Comparison of ENCODE assay signal across 8 cellular contexts in the genomic region with DNA sequence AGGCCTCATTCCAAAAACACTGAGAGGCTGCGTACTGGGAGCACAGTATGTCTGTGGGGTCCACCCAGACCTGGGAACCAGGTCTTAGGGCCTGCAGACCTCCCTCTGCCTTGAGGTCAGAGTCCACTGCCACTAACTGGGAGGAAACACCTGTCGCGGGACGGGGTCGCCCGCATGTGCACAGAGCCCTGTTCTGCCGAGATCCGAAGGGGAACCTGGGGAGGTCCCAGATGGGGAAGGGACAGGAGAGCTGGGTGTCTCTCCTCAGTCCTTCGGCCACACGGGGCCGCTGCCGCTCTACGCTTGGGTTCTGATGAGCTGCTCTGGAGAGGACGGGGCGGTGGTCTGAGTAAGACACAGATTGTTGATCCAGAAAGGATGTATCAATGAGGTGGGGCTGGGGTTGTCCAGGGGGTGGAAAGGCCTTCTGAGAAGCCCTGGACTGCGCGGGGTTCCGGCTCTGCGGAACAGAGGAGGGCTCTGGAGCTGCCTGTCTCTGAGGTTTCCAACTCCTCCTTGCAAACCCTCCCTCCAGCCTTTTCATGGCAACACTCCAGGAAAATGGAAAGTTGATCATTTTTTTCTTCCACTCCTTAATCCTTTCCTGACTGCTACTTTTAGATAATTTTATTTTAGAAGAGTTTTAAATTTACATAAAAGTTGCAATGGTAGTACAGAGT. TPM values are rescaled to one million over a fixed set of nuclear protein-coding genes. Genes with fewer than 3 reads are reported as not detected.
DNase-seq lines count a peak whose midpoint lies in the region; ATAC-seq and TF ChIP-seq lines count a peak whose summit lies in the region.
"Not testable (repeated sequence)": the region's sequence is repeated elsewhere in the genome, so short reads cannot be mapped to it uniquely, and the experiment has no call there.

No MANE protein-coding gene starts in this region.

- intact Hi-C loops in esophagus muscularis mucosa (cut with DNase I) = loop anchor here (2.0 to 5.0 kb wide), 4 partner anchors 51 to 190 kb away; a partner anchor contains a TSS

- H3K4me1 Mint-ChIP-seq in CD8-positive, alpha-beta memory T cell = peaks cover 25 to 31% (median 26%) of the 10 kb centered on the region in 3 donors
- H3K4me1 Mint-ChIP-seq in activated T-helper 17 cell treated with anti-CD3 and anti-CD28 coated beads, Interleukin-2, amount 50 U/mL, for 72 hours = not testable (repeated sequence)

- not testable (repeated sequence) for H2BK120ac ChIP-seq in mesendoderm (ENCODE audit: low read depth, low read length)

- H3K36me3 ChIP-seq in CD8-positive, alpha-beta memory T cell (ENCODE audit: insufficient read depth, low read length); H7 (replicated peaks; ENCODE audit: control insufficient read depth, insufficient read depth, low read length); SK-N-SH (replicated peaks in 1 of 2; ENCODE audit: control insufficient read depth in 1 of 2, insufficient read depth in 2 of 2, low read length in 1 of 2); esophagus muscularis mucosa; mesendoderm (ENCODE audit: control insufficient read depth, insufficient read depth, low read length): not testable (repeated sequence)

- not testable (repeated sequence) for H4K20me1 ChIP-seq in SK-N-SH (ENCODE audit: insufficient read depth)

- H3K4ac ChIP-seq in mesendoderm (ENCODE audit: low read depth, low read length) = not testable (repeated sequence)

- peak overlapping the region; percentile 58; the same call in 1 of the 2 replicates for H2AFZ ChIP-seq in SK-N-SH (ENCODE audit: low read depth)

- not testable (repeated sequence) for H3K36me3 Mint-ChIP-seq in CD8-positive, alpha-beta memory T cell; activated T-helper 17 cell treated with anti-CD3 and anti-CD28 coated beads, Interleukin-2, amount 50 U/mL, for 72 hours (ENCODE audit: low read depth)

- H3K18ac ChIP-seq in mesendoderm (ENCODE audit: low read length) = not testable (repeated sequence)

- not testable (repeated sequence) for H3K9me2 ChIP-seq in SK-N-SH

- not testable (repeated sequence) for H2BK15ac ChIP-seq in mesendoderm (replicated peaks; ENCODE audit: low read depth)

- H3K9ac ChIP-seq in SK-N-SH; mesendoderm (ENCODE audit: low read length): not testable (repeated sequence)

- H4K5ac ChIP-seq in mesendoderm (ENCODE audit: low read length) = not testable (repeated sequence)

- H2AK5ac ChIP-seq in mesendoderm (ENCODE audit: low read length) = not testable (repeated sequence)

- H2BK5ac ChIP-seq in mesendoderm (ENCODE audit: low read length) = not testable (repeated sequence)

- WGBS in SK-N-SH (ENCODE audit: low lambda C conversion rate) = 2% methylated on average over 8 of the region's 19 CpGs
- 3% methylated on average over 13 of the region's 19 CpGs for WGBS in esophagus muscularis mucosa
- no CpG with 5 or more reads among the region's 19 CpGs for WGBS in mesendoderm (ENCODE audit: extremely low coverage, insufficient coverage, low lambda C conversion rate)

- ATAC-seq in activated T-helper 17 cell treated with anti-CD3 and anti-CD28 coated beads, Interleukin-2, amount 50 U/mL, for 72 hours (replicated peaks) = peak; percentile 92

- peaks cover 17% of the 10 kb centered on the region for H3F3A ChIP-seq in SK-N-SH (replicated peaks; ENCODE audit: insufficient read depth)

- H3K27ac Mint-ChIP-seq in CD8-positive, alpha-beta memory T cell = peak overlapping the region in 5 of 8 donors; percentile 8 to 96 (median 34)
- H3K27ac Mint-ChIP-seq in activated T-helper 17 cell treated with anti-CD3 and anti-CD28 coated beads, Interleukin-2, amount 50 U/mL, for 72 hours = not testable (repeated sequence)

- H3K79me1 ChIP-seq in mesendoderm (ENCODE audit: low read length) = not testable (repeated sequence)

- TF ChIP-seq RAD21 in SK-N-SH (IDR thresholded peaks at IDR 0.05; ENCODE audit: low read length) = peak; percentile 79

- peaks cover 26% of the 10 kb centered on the region for H3K27me3 ChIP-seq in CD8-positive, alpha-beta memory T cell (ENCODE audit: insufficient read depth, low read length, poor library complexity, severe bottlenecking)
- H3K27me3 ChIP-seq in H7 (ENCODE audit: control insufficient read depth, insufficient read depth, low read length) = peaks cover 26% of the 10 kb centered on the region
- H3K27me3 ChIP-seq in SK-N-SH (ENCODE audit: insufficient read depth) = peaks cover 40% of the 10 kb centered on the region
- peaks cover 0 to 60% (median 33%) of the 10 kb centered on the region in 4 donors for H3K27me3 ChIP-seq in esophagus muscularis mucosa
- H3K27me3 ChIP-seq in mesendoderm (ENCODE audit: insufficient read depth, low read length, poor library complexity) = peaks cover 11% of the 10 kb centered on the region

- not testable (repeated sequence) for TF ChIP-seq POLR2A in esophagus muscularis mucosa (IDR thresholded peaks at IDR 0.05; ENCODE audit: low read depth)

- H3K4me2 ChIP-seq in SK-N-SH = peak overlapping the region; percentile 74
- H3K4me2 ChIP-seq in mesendoderm (ENCODE audit: low read length) = not testable (repeated sequence)

- CTCF ChIA-PET in CD8-positive, alpha-beta memory T cell (lab: Charles Lee) = interaction anchor here (0.8 to 9.8 kb wide), 26 partner anchors 8 to 605 kb away, joined by 3 to 228 read pairs (median 5); a partner anchor contains a TSS
- CTCF ChIA-PET in SK-N-SH (lab: Yijun Ruan, JAX) = interaction anchor here (0.6 to 10.7 kb wide), 39 partner anchors 8 to 605 kb away, joined by 3 to 203 read pairs (median 4); no protein-coding TSS in a partner anchor

- H3K9me3 ChIP-seq in CD8-positive, alpha-beta memory T cell (ENCODE audit: low read length); SK-N-SH; esophagus muscularis mucosa: not testable (repeated sequence)

- H3K79me2 ChIP-seq in SK-N-SH (ENCODE audit: insufficient read depth); mesendoderm (ENCODE audit: control insufficient read depth, insufficient read depth, low read length): not testable (repeated sequence)

- H3K4me1 ChIP-seq in CD8-positive, alpha-beta memory T cell (ENCODE audit: insufficient read depth, low read length) = peaks cover 21% of the 10 kb centered on the region
- not testable (repeated sequence) for H3K4me1 ChIP-seq in SK-N-SH (ENCODE audit: control insufficient read depth in 1 of 2, insufficient read depth in 2 of 2, low read depth in 1 of 2, low read length in 1 of 2); mesendoderm (ENCODE audit: control insufficient read depth, low read depth, low read length)
- H3K4me1 ChIP-seq in esophagus muscularis mucosa = peaks cover 5 to 20% (median 9%) of the 10 kb centered on the region in 4 donors

- not testable (repeated sequence) for H3K27ac ChIP-seq in CD8-positive, alpha-beta memory T cell (ENCODE audit: low read depth, low read length); SK-N-SH (ENCODE audit: low read depth in 2 of 2, low read length in 1 of 2); esophagus muscularis mucosa (replicated peaks in 1 of 4); mesendoderm (ENCODE audit: low read depth, low read length)

- not testable (repeated sequence) for H3K56ac ChIP-seq in mesendoderm (ENCODE audit: low read length)

- H3K27me3 Mint-ChIP-seq in CD8-positive, alpha-beta memory T cell = peaks cover 40 to 50% of the 10 kb centered on the region in 2 donors
- peaks cover 42% of the 10 kb centered on the region for H3K27me3 Mint-ChIP-seq in activated T-helper 17 cell treated with anti-CD3 and anti-CD28 coated beads, Interleukin-2, amount 50 U/mL, for 72 hours

- peak overlapping the region in 3 of 7 donors; percentile 13 to 33 (median 32) for H3K4me3 Mint-ChIP-seq in CD8-positive, alpha-beta memory T cell
- peak overlapping the region; percentile 49 for H3K4me3 Mint-ChIP-seq in activated T-helper 17 cell treated with anti-CD3 and anti-CD28 coated beads, Interleukin-2, amount 50 U/mL, for 72 hours

- H4K8ac ChIP-seq in mesendoderm (ENCODE audit: low read depth, low read length) = not testable (repeated sequence)

- peak; percentile 90 for TF ChIP-seq CTCF in SK-N-SH (IDR thresholded peaks at IDR 0.05)
- peak; percentile 71 to 80 (median 75) for TF ChIP-seq CTCF in esophagus muscularis mucosa (IDR thresholded peaks at IDR 0.05)

- H3K23ac ChIP-seq in mesendoderm (ENCODE audit: low read length) = not testable (repeated sequence)

- H3K9me3 Mint-ChIP-seq in CD8-positive, alpha-beta memory T cell; activated T-helper 17 cell treated with anti-CD3 and anti-CD28 coated beads, Interleukin-2, amount 50 U/mL, for 72 hours: not testable (repeated sequence)

- peak; percentile 68 to 89 (median 74) for DNase-seq in CD8-positive, alpha-beta memory T cell
- DNase-seq in H7 (peak; percentile 92), NCI-H1105 treated with DMSO at 0.1 percent for 48 hours (lab: John Stamatoyannopoulos, UW) (peak; percentile 34), SK-N-SH (peak; percentile 81), mesendoderm (peak; percentile 89)
- DNase-seq in esophagus muscularis mucosa (ENCODE audit: extremely low spot score) = not testable (repeated sequence)
- peak; percentile 71 for DNase-seq in stimulated activated CD8-positive, alpha-beta memory T cell treated with anti-CD3 and anti-CD28 coated beads, Interleukin-12 subunit alpha, Interleukin-12 subunit beta, amount 100 ng/mL, for 1 hour (ENCODE audit: low read depth)

- peak overlapping the region; percentile 30 for H3K4me3 ChIP-seq in CD8-positive, alpha-beta memory T cell (ENCODE audit: low read length)
- H3K4me3 ChIP-seq in H7 (ENCODE audit: insufficient read depth, low read depth, low read length) (peak overlapping the region; percentile 37; the same call in 1 of the 2 replicates), SK-N-SH (ENCODE audit: low read depth in 2 of 2, low read length in 1 of 2) (peak overlapping the region; percentile 0 to 61; a peak in 3 of 4 replicates), esophagus muscularis mucosa (peak overlapping the region in 3 of 4 donors; percentile 21 to 42 (median 29))
- not testable (repeated sequence) for H3K4me3 ChIP-seq in mesendoderm (ENCODE audit: low read length)

- not testable (repeated sequence) for TF ChIP-seq EP300 in SK-N-SH (IDR thresholded peaks at IDR 0.05; ENCODE audit: borderline replicate concordance in 1 of 2, low read depth in 1 of 2, low read length in 1 of 2); esophagus muscularis mucosa (IDR thresholded peaks at IDR 0.05)

- POLR2A ChIA-PET in CD8-positive, alpha-beta memory T cell (lab: Charles Lee) = interaction anchor here (0.6 to 4.2 kb wide), 8 partner anchors 12 to 248 kb away, joined by 3 to 24 read pairs (median 4); a partner anchor contains a TSS
- POLR2A ChIA-PET in SK-N-SH (lab: Yijun Ruan, JAX) = interaction anchor here (1.0 kb wide), 1 partner anchor 51 kb away, joined by 3 read pairs; no protein-coding TSS in a partner anchor

RNA-seq across cellular contexts. Expression of a gene that starts 7.2 kb away (rescaled TPM):
- total RNA-seq in CD8-positive, alpha-beta memory T cell = 100 to 1,000 TPM; 502 to 511 TPM
- 2,881 TPM for polyA plus RNA-seq in CD8-positive, alpha-beta memory T cell
- 45.8 and 61.9 TPM in 2 replicates for total RNA-seq in H7 (2014; rRNA removed; shearing (Covaris generic))
- polyA plus RNA-seq in SK-N-SH (2012; rRNA removed) = 90.9 and 99.7 TPM in 2 replicates
- 67.6 and 75.1 TPM in 2 replicates for polyA plus RNA-seq in SK-N-SH (2012; cell fraction: cytosol; rRNA removed)
- polyA plus RNA-seq in SK-N-SH (2012; cell fraction: nucleus; rRNA removed) = 86.7 and 92.9 TPM in 2 replicates
- total RNA-seq in activated T-helper 17 cell treated with anti-CD3 and anti-CD28 coated beads, Interleukin-2, amount 50 U/mL, for 72 hours = 100 to 1,000 TPM; 362 to 675 TPM
- total RNA-seq in esophagus muscularis mucosa = 100 to 1,000 TPM; 294 to 649 (median 523) TPM
- 13.9 TPM for polyA plus RNA-seq in mesendoderm (2013, experiment 1 of 2)
- polyA plus RNA-seq in mesendoderm (2013, experiment 2 of 2) = 13.3 TPM
